ENCODE assay signal across 26 cellular contexts in the genomic region with DNA sequence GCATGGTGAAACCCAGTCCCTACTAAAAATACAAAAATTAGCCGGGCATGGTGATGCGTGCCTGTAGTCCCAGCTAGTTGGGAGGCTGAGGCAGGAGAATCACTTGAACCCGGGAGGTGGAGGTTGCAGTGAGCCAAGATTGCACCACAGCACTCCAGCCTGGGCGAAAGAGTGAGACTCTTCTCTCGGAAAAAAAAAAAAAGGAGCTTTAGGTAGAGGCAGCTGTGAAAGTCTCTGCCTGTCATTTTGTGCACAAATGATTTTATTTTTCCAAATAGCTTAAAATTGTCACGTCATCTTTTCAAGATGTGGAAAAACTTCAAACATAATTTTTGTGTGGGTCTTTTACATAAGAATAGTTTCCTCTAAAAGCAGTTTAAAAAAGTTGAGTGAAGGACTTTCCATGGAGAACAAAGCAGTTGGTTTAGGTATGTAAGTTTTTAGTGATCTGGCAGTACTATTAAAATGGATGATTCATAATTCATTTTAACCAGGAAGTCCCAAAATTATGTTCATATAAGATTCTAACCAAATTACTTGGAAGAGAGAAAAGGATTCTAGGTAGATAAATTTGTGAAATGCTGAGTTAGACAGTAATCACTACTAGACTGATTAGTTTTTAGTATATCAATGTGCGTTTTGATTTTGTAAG. TPM values are rescaled to one million over a fixed set of nuclear protein-coding genes. Genes with fewer than 3 reads are reported as not detected.
DNase-seq lines count a peak whose midpoint lies in the region; ATAC-seq and TF ChIP-seq lines count a peak whose summit lies in the region.
"Had no signal": no experiment of that assay in that cellular context is flagged by ENCODE, and none has a peak within 500 bp of the region (broad histone marks: within the 10 kb centered on the region; RNA-seq: fewer than 3 reads in every experiment).

No MANE protein-coding gene starts in this region.

- no peaks in the 10 kb centered on the region; the same call in 1 of the 2 replicates for H3K79me2 ChIP-seq in OCI-LY3 (ENCODE audit: low read length)

- ATAC-seq in activated naive CD4-positive, alpha-beta T cell treated with anti-CD3 and anti-CD28 coated beads, Interleukin-2, amount 50 U/mL, for 72 hours = peak in 1 of 2 donors; percentile 64
- ATAC-seq in stimulated activated effector memory CD8-positive, alpha-beta T cell treated with anti-CD3 and anti-CD28 coated beads, Interleukin-12 subunit alpha, Interleukin-12 subunit beta, amount 100 ng/mL, for 72 hours = no peak
- ATAC-seq in GM21737 (IDR thresholded peaks at IDR 0.05; ENCODE audit: unreplicated experiment) = no peak
- ATAC-seq: effector memory CD8-positive, alpha-beta T cell; right cardiac atrium had no signal

- peak overlapping the region; percentile 66; the same call in 1 of the 2 replicates for H3K27ac ChIP-seq in OCI-LY3 (ENCODE audit: low read length)
- H3K27ac ChIP-seq: cardiac muscle cell, coronary artery, neural progenitor cell, spleen, upper lobe of right lung had no signal

- H4K20me1 ChIP-seq in OCI-LY3 (ENCODE audit: insufficient read depth, low read length) = no peaks in the 10 kb centered on the region

- peaks cover 12% of the 10 kb centered on the region for H3K4me1 Mint-ChIP-seq in activated T-helper 2 cell treated with anti-CD3 and anti-CD28 coated beads, Interferon-gamma antibody, Interleukin-2, Interleukin-4, amounts not matched to agents 10 μg/mL and 5 μg/mL and 100 μg/mL, durations not matched to agents 14 hours and 24 hours and 36 hours (ENCODE audit: low read depth)
- peaks cover 11% of the 10 kb centered on the region for H3K4me1 Mint-ChIP-seq in stimulated activated effector memory CD8-positive, alpha-beta T cell treated with anti-CD3 and anti-CD28 coated beads, Interleukin-12 subunit alpha, Interleukin-12 subunit beta, amount 100 ng/mL, for 72 hours

- TF ChIP-seq CTCF in OCI-LY3 (IDR thresholded peaks at IDR 0.05; ENCODE audit: low read depth, low read length) = no peak

- H3K4me2 ChIP-seq in OCI-LY3 (ENCODE audit: low read length) = peak overlapping the region; percentile 84
- H3K4me2 ChIP-seq: neural progenitor cell had no signal

- H2AFZ ChIP-seq in OCI-LY3 (ENCODE audit: low read depth, low read length) = no peak overlapping the region
- H2AFZ ChIP-seq: neural progenitor cell had no signal

- peak overlapping the region; percentile 53; the same call in 1 of the 2 replicates for H3K4me3 ChIP-seq in OCI-LY3 (ENCODE audit: low read length)
- H3K4me3 ChIP-seq: cardiac muscle cell, coronary artery, neural progenitor cell, spleen, upper lobe of right lung had no signal

- H3K27ac Mint-ChIP-seq in activated naive CD4-positive, alpha-beta T cell treated with anti-CD3 and anti-CD28 coated beads, Interleukin-2, amount 50 U/mL, for 72 hours = peak overlapping the region; percentile 75 to 92
- H3K27ac Mint-ChIP-seq in activated T-helper 2 cell treated with anti-CD3 and anti-CD28 coated beads, Interferon-gamma antibody, Interleukin-2, Interleukin-4, amounts not matched to agents 10 μg/mL and 5 μg/mL and 100 μg/mL, durations not matched to agents 14 hours and 24 hours and 36 hours = peak overlapping the region; percentile 57
- H3K27ac Mint-ChIP-seq in stimulated activated effector memory CD8-positive, alpha-beta T cell treated with anti-CD3 and anti-CD28 coated beads, Interleukin-12 subunit alpha, Interleukin-12 subunit beta, amount 100 ng/mL, for 72 hours = peak overlapping the region; percentile 35
- H3K27ac Mint-ChIP-seq: activated CD4-positive, alpha-beta T cell treated with anti-CD3 and anti-CD28 coated beads, Interleukin-2, amount 10 ng/mL, durations not matched to agents 7 days and 5 days; neural progenitor cell; T-helper 1 cell treated with Interleukin-12 subunit alpha and Interleukin-12 subunit beta and Interleukin-4 antibody, amounts not matched to agents 30 μg/mL and 1 μg/mL, for 36 hours had no signal

- no peak overlapping the region for H3K4me3 Mint-ChIP-seq in activated T-helper 2 cell treated with anti-CD3 and anti-CD28 coated beads, Interferon-gamma antibody, Interleukin-2, Interleukin-4, amounts not matched to agents 10 μg/mL and 5 μg/mL and 100 μg/mL, durations not matched to agents 14 hours and 24 hours and 36 hours (ENCODE audit: low read depth)
- no peak overlapping the region for H3K4me3 Mint-ChIP-seq in stimulated activated effector memory CD8-positive, alpha-beta T cell treated with anti-CD3 and anti-CD28 coated beads, Interleukin-12 subunit alpha, Interleukin-12 subunit beta, amount 100 ng/mL, for 72 hours
- H3K4me3 Mint-ChIP-seq: activated CD4-positive, alpha-beta T cell treated with anti-CD3 and anti-CD28 coated beads, Interleukin-2, amount 10 ng/mL, durations not matched to agents 7 days and 5 days; effector memory CD8-positive, alpha-beta T cell; neural progenitor cell; T-helper 1 cell treated with Interleukin-12 subunit alpha and Interleukin-12 subunit beta and Interleukin-4 antibody, amounts not matched to agents 30 μg/mL and 1 μg/mL, for 36 hours had no signal

- no peaks in the 10 kb centered on the region for H3K9me3 ChIP-seq in OCI-LY3 (ENCODE audit: insufficient read depth, low read length)
- H3K9me3 ChIP-seq: spleen, upper lobe of right lung had no signal

- no peaks in the 10 kb centered on the region for H3K27me3 ChIP-seq in OCI-LY3 (ENCODE audit: low read depth, low read length)
- H3K27me3 ChIP-seq: cardiac muscle cell, neural progenitor cell, spleen, upper lobe of right lung had no signal

- H3K27me3 Mint-ChIP-seq in activated T-helper 2 cell treated with anti-CD3 and anti-CD28 coated beads, Interferon-gamma antibody, Interleukin-2, Interleukin-4, amounts not matched to agents 10 μg/mL and 5 μg/mL and 100 μg/mL, durations not matched to agents 14 hours and 24 hours and 36 hours (ENCODE audit: low read depth) = no peaks in the 10 kb centered on the region
- H3K27me3 Mint-ChIP-seq: activated CD4-positive, alpha-beta T cell treated with anti-CD3 and anti-CD28 coated beads, Interleukin-2, amount 10 ng/mL, durations not matched to agents 7 days and 5 days; effector memory CD8-positive, alpha-beta T cell had no signal

- peaks cover 46% of the 10 kb centered on the region for H3K4me1 ChIP-seq in OCI-LY3 (ENCODE audit: low read length)

- no peaks in the 10 kb centered on the region for H3K9me3 Mint-ChIP-seq in activated naive CD4-positive, alpha-beta T cell treated with anti-CD3 and anti-CD28 coated beads, Interleukin-2, amount 50 U/mL, for 72 hours
- no peaks in the 10 kb centered on the region for H3K9me3 Mint-ChIP-seq in activated T-helper 2 cell treated with anti-CD3 and anti-CD28 coated beads, Interferon-gamma antibody, Interleukin-2, Interleukin-4, amounts not matched to agents 10 μg/mL and 5 μg/mL and 100 μg/mL, durations not matched to agents 14 hours and 24 hours and 36 hours
- H3K9me3 Mint-ChIP-seq in stimulated activated effector memory CD8-positive, alpha-beta T cell treated with anti-CD3 and anti-CD28 coated beads, Interleukin-12 subunit alpha, Interleukin-12 subunit beta, amount 100 ng/mL, for 72 hours = no peaks in the 10 kb centered on the region
- H3K9me3 Mint-ChIP-seq: activated CD4-positive, alpha-beta T cell treated with anti-CD3 and anti-CD28 coated beads, Interleukin-2, amount 10 ng/mL, durations not matched to agents 7 days and 5 days; effector memory CD8-positive, alpha-beta T cell; neural progenitor cell; T-helper 1 cell treated with Interleukin-12 subunit alpha and Interleukin-12 subunit beta and Interleukin-4 antibody, amounts not matched to agents 30 μg/mL and 1 μg/mL, for 36 hours had no signal

- DNase-seq in activated naive CD4-positive, alpha-beta T cell treated with anti-CD3 and anti-CD28 coated beads, Interleukin-2, amount 50 U/mL, for 72 hours (ENCODE audit: low spot score in 2 of 2) = no peak
- no peak for DNase-seq in activated naive CD4-positive, alpha-beta T cell treated with Interleukin-2 at 50 U/mL for 16 hours
- DNase-seq in activated T-helper 2 cell treated with anti-CD3 and anti-CD28 coated beads, Interferon-gamma antibody, Interleukin-2, Interleukin-4, amounts not matched to agents 10 μg/mL and 5 μg/mL and 100 μg/mL, durations not matched to agents 14 hours and 24 hours and 36 hours (ENCODE audit: low spot score) = no peak
- no peak for DNase-seq in stimulated activated effector memory CD8-positive, alpha-beta T cell treated with anti-CD3 and anti-CD28 coated beads, Interleukin-12 subunit alpha, Interleukin-12 subunit beta, amount 100 ng/mL, for 72 hours (ENCODE audit: low spot score in 2 of 2)
- no peak for DNase-seq in NCI-H524 treated with DMSO at 0.1 percent for 48 hours (lab: John Stamatoyannopoulos, UW)
- DNase-seq: activated CD4-positive, alpha-beta T cell treated with anti-CD3 and anti-CD28 coated beads, Interleukin-2, amount 10 ng/mL, durations not matched to agents 7 days and 5 days; activated CD8-positive, alpha-beta memory T cell treated with anti-CD3 and anti-CD28 coated beads, Interleukin-2, amount 50 U/mL, for 4 hours; activated effector memory CD4-positive, alpha-beta T cell treated with anti-CD3 and anti-CD28 coated beads, Interleukin-2, amount 50 U/mL, for 16 hours; C1 segment of cervical spinal cord; COR-L47; effector memory CD8-positive, alpha-beta T cell; foreskin melanocyte; GDM1; left colon; NCI-H1105; NCI-H1930; NCI-H526; right cardiac atrium; spleen had no signal

- no peaks in the 10 kb centered on the region for H3K36me3 ChIP-seq in OCI-LY3 (replicated peaks; ENCODE audit: low read depth, low read length)
- H3K36me3 ChIP-seq: cardiac muscle cell, upper lobe of right lung had no signal

- intact Hi-C loops in activated T-helper 2 cell treated with anti-CD3 and anti-CD28 coated beads, Interferon-gamma antibody, Interleukin-2, Interleukin-4, amounts not matched to agents 10 μg/mL and 5 μg/mL and 100 μg/mL, durations not matched to agents 14 hours and 24 hours and 36 hours (cut with micrococcal nuclease) = no loop called here

- no peaks in the 10 kb centered on the region for H3K36me3 Mint-ChIP-seq in activated naive CD4-positive, alpha-beta T cell treated with anti-CD3 and anti-CD28 coated beads, Interleukin-2, amount 50 U/mL, for 72 hours
- H3K36me3 Mint-ChIP-seq in activated T-helper 2 cell treated with anti-CD3 and anti-CD28 coated beads, Interferon-gamma antibody, Interleukin-2, Interleukin-4, amounts not matched to agents 10 μg/mL and 5 μg/mL and 100 μg/mL, durations not matched to agents 14 hours and 24 hours and 36 hours (ENCODE audit: low read depth) = no peaks in the 10 kb centered on the region
- H3K36me3 Mint-ChIP-seq in stimulated activated effector memory CD8-positive, alpha-beta T cell treated with anti-CD3 and anti-CD28 coated beads, Interleukin-12 subunit alpha, Interleukin-12 subunit beta, amount 100 ng/mL, for 72 hours = no peaks in the 10 kb centered on the region

- peak overlapping the region; percentile 12 for H3K9ac ChIP-seq in OCI-LY3 (ENCODE audit: low read length)
- H3K9ac ChIP-seq: neural progenitor cell had no signal

RNA-seq across cellular contexts. Expression of a gene that starts 11.5 kb away (rescaled TPM):
- total RNA-seq in activated naive CD4-positive, alpha-beta T cell treated with anti-CD3 and anti-CD28 coated beads, Interleukin-2, amount 50 U/mL, for 72 hours = 1 to 10 TPM; 4.4 to 5.6 TPM
- 6.7 and 8.2 TPM in 2 replicates for total RNA-seq in activated T-helper 2 cell treated with anti-CD3 and anti-CD28 coated beads, Interferon-gamma antibody, Interleukin-2, Interleukin-4, amounts not matched to agents 10 μg/mL and 5 μg/mL and 100 μg/mL, durations not matched to agents 14 hours and 24 hours and 36 hours

RNA-seq across cellular contexts. Expression of a gene that starts 46.8 kb away (rescaled TPM):
- 1 to 10 TPM; 1.6 to 4.7 TPM for total RNA-seq in activated naive CD4-positive, alpha-beta T cell treated with anti-CD3 and anti-CD28 coated beads, Interleukin-2, amount 50 U/mL, for 72 hours
- 1.7 TPM in 2 replicates for total RNA-seq in activated T-helper 2 cell treated with anti-CD3 and anti-CD28 coated beads, Interferon-gamma antibody, Interleukin-2, Interleukin-4, amounts not matched to agents 10 μg/mL and 5 μg/mL and 100 μg/mL, durations not matched to agents 14 hours and 24 hours and 36 hours
